Comparison of ENCODE assay signal across 19 cellular contexts in the genomic region with DNA sequence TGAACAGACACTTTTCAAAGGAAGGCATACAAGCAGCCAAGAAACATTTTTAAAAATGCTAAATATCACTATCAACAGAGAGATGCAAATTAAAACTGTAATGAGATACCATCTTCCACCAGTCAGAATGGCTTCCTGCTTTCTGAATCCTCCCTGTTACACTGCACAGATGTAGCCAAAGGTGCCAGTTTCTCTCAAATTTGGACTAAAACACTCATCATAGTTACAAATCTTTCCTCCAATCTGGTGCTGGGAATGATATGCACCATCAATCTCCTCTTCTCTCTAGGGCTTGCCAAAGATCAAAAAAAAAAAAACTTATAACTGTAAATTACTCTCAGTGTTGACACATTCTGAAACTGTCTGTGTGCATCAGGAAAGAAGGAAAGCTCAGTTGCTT.
"Had no signal": no experiment of that assay in that cellular context is flagged by ENCODE, and none has a peak within 500 bp of the region (broad histone marks: within the 10 kb centered on the region; RNA-seq: fewer than 3 reads in every experiment).

No MANE protein-coding gene starts in this region.

- H3K36me3 Mint-ChIP-seq: memory B cell; natural killer cell; stimulated activated memory B cell treated with anti-CD40 and anti-IgM and Interleukin-4, amounts not matched to agents 10 μg/mL and 1 μg/mL and 100 μg/mL, for 72 hours; type B pancreatic cell had no signal

- ATAC-seq: left lobe of liver; natural killer cell; sciatic nerve; stimulated activated memory B cell treated with anti-CD40 and anti-IgM and Interleukin-4, amounts not matched to agents 10 μg/mL and 1 μg/mL and 100 μg/mL, for 72 hours; stimulated activated naive CD8-positive, alpha-beta T cell treated with anti-CD3 and anti-CD28 coated beads, Interleukin-15, Interleukin-2, amounts not matched to agents 100 U/mL and 50 U/mL, for 24 hours had no signal

- H3K4me1 ChIP-seq: prostate gland, right atrium auricular region, spleen, testis, tibial artery had no signal

- H3K4me3 Mint-ChIP-seq: memory B cell; natural killer cell; neural crest cell; stimulated activated memory B cell treated with anti-CD40 and anti-IgM and Interleukin-4, amounts not matched to agents 10 μg/mL and 1 μg/mL and 100 μg/mL, for 72 hours; type B pancreatic cell had no signal

- H3K4me3 ChIP-seq: lung, prostate gland, right atrium auricular region, spleen, testis, tibial artery had no signal

- H3K27me3 Mint-ChIP-seq: memory B cell; stimulated activated memory B cell treated with anti-CD40 and anti-IgM and Interleukin-4, amounts not matched to agents 10 μg/mL and 1 μg/mL and 100 μg/mL, for 72 hours; type B pancreatic cell had no signal

- H3K36me3 ChIP-seq: neutrophil, prostate gland, right atrium auricular region, spleen, tibial artery had no signal

- H3K27me3 ChIP-seq: neutrophil, right atrium auricular region, spleen, testis, tibial artery had no signal

- DNase-seq: cortex of kidney; kidney; natural killer cell; spleen; stimulated activated CD4-positive, alpha-beta T cell treated with anti-CD3 and anti-CD28 coated beads, Interleukin-4, amount 100 ng/mL, for 4 hours; stimulated activated naive CD8-positive, alpha-beta T cell treated with anti-CD3 and anti-CD28 coated beads, Interleukin-15, Interleukin-2, amounts not matched to agents 100 U/mL and 50 U/mL, for 24 hours; substantia nigra; testis; tibial artery had no signal

- H3K9me3 ChIP-seq: neutrophil, prostate gland, right atrium auricular region, testis had no signal

- H3K27ac ChIP-seq: neutrophil, prostate gland, right atrium auricular region, spleen, testis, tibial artery had no signal

- H3K4me1 Mint-ChIP-seq: memory B cell; natural killer cell; neural crest cell; stimulated activated memory B cell treated with anti-CD40 and anti-IgM and Interleukin-4, amounts not matched to agents 10 μg/mL and 1 μg/mL and 100 μg/mL, for 72 hours had no signal

- H3K27ac Mint-ChIP-seq: memory B cell; natural killer cell; stimulated activated memory B cell treated with anti-CD40 and anti-IgM and Interleukin-4, amounts not matched to agents 10 μg/mL and 1 μg/mL and 100 μg/mL, for 72 hours; type B pancreatic cell had no signal

- H3K9me3 Mint-ChIP-seq: type B pancreatic cell had no signal
